ENCODE assay signal across 8 cellular contexts in genomic region chr19:50835785-50836542, GRCh38. TPM values are rescaled to one million over a fixed set of nuclear protein-coding genes. Genes with fewer than 3 reads are reported as not detected.
A peak's percentile ranks its signal among the peaks of the same experiment; 100 is the strongest.
DNase-seq lines count a peak whose midpoint lies in the region; ATAC-seq, FAIRE-seq and TF ChIP-seq lines count a peak whose summit lies in the region.

No MANE protein-coding gene starts in this region.

- dilution Hi-C loops in mammary epithelial cell (cut with HindIII; ENCODE audit: low sequenced_read_pairs) = no loop called here

- no peaks in the 10 kb centered on the region; the same call in 2 of the 3 replicates for H3K36me3 Mint-ChIP-seq in GM23338 (ENCODE audit: low read depth)

- H3K27me3 Mint-ChIP-seq in GM23338 (ENCODE audit: insufficient read depth, low read depth, poor library complexity) = peaks cover 33% of the 10 kb centered on the region

- H3K4me3 ChIP-seq in GM23338 (peak overlapping the region; percentile 80), NB4 (ENCODE audit: low read depth, low read length) (no peak overlapping the region), mammary epithelial cell (replicated peaks in 1 of 3; ENCODE audit: insufficient read depth in 1 of 3, low read depth in 2 of 3, low read length in 3 of 3) (peak overlapping the region; percentile 49 to 65 (median 60)), kidney (ENCODE audit: low read length in 2 of 2) (peak overlapping the region; percentile 60 to 63)

- 2% methylated on average over 23 of the region's 67 CpGs for WGBS in mammary epithelial cell (ENCODE audit: low coverage, missing lambda C conversion rate)

- H3K27me3 ChIP-seq in GM23338 (ENCODE audit: insufficient read depth) = peaks cover 28% of the 10 kb centered on the region
- no peaks in the 10 kb centered on the region for H3K27me3 ChIP-seq in mammary epithelial cell (ENCODE audit: insufficient read depth, low read length)

- CTCF ChIA-PET in mammary epithelial cell (lab: Charles Lee; ENCODE audit: low non-redundant PET) = no interaction called here

- H3K4me1 ChIP-seq in GM23338 (ENCODE audit: insufficient read depth) = peaks cover 9% of the 10 kb centered on the region
- peaks cover 13% of the 10 kb centered on the region for H3K4me1 ChIP-seq in mammary epithelial cell (ENCODE audit: insufficient read depth, low read length)
- H3K4me1 ChIP-seq in kidney (ENCODE audit: control insufficient read depth in 1 of 2, insufficient read depth in 1 of 2, low read depth in 1 of 2, low read length in 2 of 2) = peaks cover 0 to 13% of the 10 kb centered on the region in 2 donors

- 0 out of 2 replicates have a peak, but pooled peaks cover 2% of the 10 kb centered on the region for H3K9me2 ChIP-seq in GM23338 (ENCODE audit: insufficient read depth)

- H3K9me3 ChIP-seq in mammary epithelial cell (replicated peaks; ENCODE audit: insufficient read depth, low read length) (no peaks in the 10 kb centered on the region), kidney (ENCODE audit: control insufficient read depth in 1 of 2, low read length in 2 of 2) (no peaks in the 10 kb centered on the region)

- H3F3A ChIP-seq in GM23338 (replicated peaks; ENCODE audit: low read depth) = 0 out of 2 replicates have a peak, but pooled peaks cover 3% of the 10 kb centered on the region

- H3K4me1 Mint-ChIP-seq in GM23338 = peaks cover 7% of the 10 kb centered on the region; the same call in 2 of the 3 replicates

- TF ChIP-seq CTCF in GM23338 (conservative IDR thresholded peaks at IDR 0.05; ENCODE audit: low read depth in 2 of 2) = peak; percentile 28 to 40
- no peak for TF ChIP-seq CTCF in NB4 (IDR thresholded peaks at IDR 0.05; ENCODE audit: low read depth, low read length)
- TF ChIP-seq CTCF in VCaP (conservative IDR thresholded peaks at IDR 0.05) = no peak
- no peak for TF ChIP-seq CTCF in mammary epithelial cell (conservative IDR thresholded peaks at IDR 0.05 in 1 of 2, IDR thresholded peaks at IDR 0.05 in 1 of 2; ENCODE audit: extremely low read depth in 1 of 2, insufficient read depth in 1 of 2, low read depth in 1 of 2, low read length in 2 of 2)
- TF ChIP-seq CTCF in kidney (IDR thresholded peaks at IDR 0.05; ENCODE audit: borderline replicate concordance, extremely low read depth, insufficient read depth) = no peak

- peak overlapping the region; percentile 40 for H3K27ac Mint-ChIP-seq in GM23338

- intact Hi-C loops in mammary epithelial cell (cut with micrococcal nuclease) = loop anchor here (5.0 kb wide), 1 partner anchor 61 kb away; no protein-coding TSS in a partner anchor
- intact Hi-C loops in kidney (cut with DNase I) = no loop called here

- H3K9ac ChIP-seq in mammary epithelial cell (ENCODE audit: insufficient read depth, low read length) = no peak overlapping the region
- peak overlapping the region; percentile 22 to 29 for H3K9ac ChIP-seq in kidney (ENCODE audit: low read length in 2 of 2)

- H4K20me1 ChIP-seq in GM23338 (replicated peaks; ENCODE audit: insufficient read depth) (no peaks in the 10 kb centered on the region), mammary epithelial cell (ENCODE audit: insufficient read depth, low read length) (no peaks in the 10 kb centered on the region)

- peak overlapping the region; percentile 84 for H3K4me3 Mint-ChIP-seq in GM23338

- H3K79me2 ChIP-seq in GM23338 (replicated peaks; ENCODE audit: insufficient read depth) (no peaks in the 10 kb centered on the region), mammary epithelial cell (ENCODE audit: insufficient read depth, low read length) (no peaks in the 10 kb centered on the region)

- H3K4me2 ChIP-seq in GM23338 = peak overlapping the region; percentile 85
- peak overlapping the region; percentile 92 for H3K4me2 ChIP-seq in mammary epithelial cell (ENCODE audit: insufficient read depth, low read depth, low read length)

- peak overlapping the region; percentile 95 for H2AFZ ChIP-seq in GM23338
- peak overlapping the region; percentile 94 for H2AFZ ChIP-seq in mammary epithelial cell (ENCODE audit: low read depth, low read length)

- no peak for TF ChIP-seq POLR2A in NB4 (IDR thresholded peaks at IDR 0.05; ENCODE audit: extremely low read depth, insufficient read length)

- ATAC-seq in GM23338 = peak; percentile 89

- no peak overlapping the region for H3K27ac ChIP-seq in GM23338 (ENCODE audit: low read depth)
- H3K27ac ChIP-seq in VCaP = peak overlapping the region; percentile 100
- H3K27ac ChIP-seq in mammary epithelial cell (ENCODE audit: insufficient read depth, low read depth, low read length) = no peak overlapping the region
- peak overlapping the region; percentile 43 to 84 for H3K27ac ChIP-seq in kidney (ENCODE audit: low read depth in 2 of 2, low read length in 2 of 2)

- in situ Hi-C loops in mammary epithelial cell (cut with MboI; ENCODE audit: low sequenced_read_pairs in 2 of 2) = no loop called here

- peaks cover 6% of the 10 kb centered on the region; the same call in 1 of the 3 replicates for H3K9me3 Mint-ChIP-seq in GM23338

- no peak for FAIRE-seq in kidney (lab: Jason Lieb, UNC)

- DNase-seq in EH (ENCODE audit: low read depth) (peak; percentile 59), GM23338 (ENCODE audit: low spot score) (peak; percentile 83), NB4 (ENCODE audit: low read depth) (peak; percentile 29), mammary epithelial cell (peak; percentile 67), kidney (no peak), NK-92 (lab: John Stamatoyannopoulos, UW; ENCODE audit: unreplicated experiment) (no peak)
- DNase-seq in stimulated activated CD4-positive, alpha-beta T cell treated with anti-CD3 and anti-CD28 coated beads, Interleukin-12 subunit alpha, Interleukin-12 subunit beta, amount 100 ng/mL, for 48 hours (ENCODE audit: low read depth in 2 of 3, low spot score in 1 of 3) = peak; percentile 50 to 72 (median 65)

- BruUV-seq in mammary epithelial cell (replicated peaks; lab: Mats Ljungman, UMichigan) = no TSS peak

- no peaks in the 10 kb centered on the region for H3K36me3 ChIP-seq in GM23338 (ENCODE audit: insufficient read depth)
- no peaks in the 10 kb centered on the region for H3K36me3 ChIP-seq in mammary epithelial cell (ENCODE audit: insufficient read depth, low read length)
- H3K36me3 ChIP-seq in kidney (ENCODE audit: control insufficient read depth in 1 of 2, insufficient read depth in 2 of 2, low read length in 2 of 2) = no peaks in the 10 kb centered on the region

TF ChIP-seq in GM23338, 12 proteins besides CTCF, POLR2A, EP300 and RAD21 (continues in another document):
- TF ChIP-seq REST (IDR thresholded peaks at IDR 0.05; ENCODE audit: unreplicated experiment) = no peak

RNA-seq across cellular contexts. Expression of gene KLK15, which starts 2.6 kb away (rescaled TPM):
- not detected in 2 replicates for total RNA-seq in GM23338 (2014; rRNA removed; shearing (Covaris generic))
- polyA plus RNA-seq in GM23338 (2016; fragmentation: Nextera tagmentation; extraction: Ambion mirVana) (not detected in 2 replicates), mammary epithelial cell (not detected), kidney (ENCODE audit: insufficient read depth, low read depth, low replicate concordance) (2.7 TPM)
- total RNA-seq in mammary epithelial cell (not detected), kidney (not detected)
- not detected for polyA minus RNA-seq in mammary epithelial cell

RNA-seq across cellular contexts. Expression of gene KLK1, which starts 12.4 kb away (rescaled TPM):
- total RNA-seq in GM23338 (2014; rRNA removed; shearing (Covaris generic)) = 0.31 TPM in 1 of 2 replicates, not detected in the other
- polyA plus RNA-seq in GM23338 (2016; fragmentation: Nextera tagmentation; extraction: Ambion mirVana) (2.4 and 3.0 TPM in 2 replicates), mammary epithelial cell (0.63 TPM), kidney (ENCODE audit: insufficient read depth, low read depth, low replicate concordance) (827 TPM)
- total RNA-seq in mammary epithelial cell (under 1 TPM in 1 of 2 donors, not detected in 1; 0.54 TPM), kidney (0.41 TPM)
- polyA minus RNA-seq in mammary epithelial cell = 7.7 TPM

RNA-seq across cellular contexts. Expression of gene KLK3, which starts 18.8 kb away (rescaled TPM):
- total RNA-seq in GM23338 (2014; rRNA removed; shearing (Covaris generic)) = not detected in 2 replicates
- polyA plus RNA-seq in GM23338 (2016; fragmentation: Nextera tagmentation; extraction: Ambion mirVana) (0.14 and 0.19 TPM in 2 replicates), mammary epithelial cell (not detected), kidney (ENCODE audit: insufficient read depth, low read depth, low replicate concordance) (1.6 TPM)
- total RNA-seq in mammary epithelial cell (not detected), kidney (not detected)
- polyA minus RNA-seq in mammary epithelial cell = not detected

RNA-seq across cellular contexts. Expression of gene KLK2, which starts 37.3 kb away (rescaled TPM):
- 0.69 TPM in 1 of 2 replicates, not detected in the other for total RNA-seq in GM23338 (2014; rRNA removed; shearing (Covaris generic))
- polyA plus RNA-seq in GM23338 (2016; fragmentation: Nextera tagmentation; extraction: Ambion mirVana) (0.18 TPM in 1 of 2 replicates, not detected in the other), mammary epithelial cell (not detected), kidney (ENCODE audit: insufficient read depth, low read depth, low replicate concordance) (not detected)
- total RNA-seq in mammary epithelial cell (not detected), kidney (not detected)
- polyA minus RNA-seq in mammary epithelial cell = not detected

RNA-seq across cellular contexts. Expression of gene ACP4, which starts 45.7 kb away (rescaled TPM):
- total RNA-seq in GM23338 (2014; rRNA removed; shearing (Covaris generic)) = not detected in 2 replicates
- polyA plus RNA-seq in GM23338 (2016; fragmentation: Nextera tagmentation; extraction: Ambion mirVana) (not detected in 2 replicates), mammary epithelial cell (not detected), kidney (ENCODE audit: insufficient read depth, low read depth, low replicate concordance) (not detected)
- total RNA-seq in mammary epithelial cell (not detected), kidney (not detected)
- not detected for polyA minus RNA-seq in mammary epithelial cell

Comparison
In these comparisons a context has a peak if more than half of its experiments do, and no peak if none do; other contexts are left out.
1. DNase-seq: peak in EH (single experiment), GM23338 (single experiment), NB4 (single experiment), mammary epithelial cell (single experiment) and stimulated activated CD4-positive, alpha-beta T cell treated with anti-CD3 and anti-CD28 coated beads, Interleukin-12 subunit alpha, Interleukin-12 subunit beta, amount 100 ng/mL, for 48 hours (3 of 3); none in kidney (single experiment) and NK-92 (single experiment).
2. H3K27ac ChIP-seq: peak in VCaP (single experiment) and kidney (2 of 2); none in GM23338 (single experiment) and mammary epithelial cell (single experiment).
3. CTCF ChIP-seq: peak in GM23338 (2 of 2); none in NB4 (single experiment), VCaP (single experiment), mammary epithelial cell (0 of 2) and kidney (single experiment).